ENCODE assay signal across 25 cellular contexts in genomic region chr1:38644092-38644491, GRCh38.
A peak's percentile ranks its signal among the peaks of the same experiment; 100 is the strongest.
DNase-seq lines count a peak whose midpoint lies in the region; FAIRE-seq and TF ChIP-seq lines count a peak whose summit lies in the region.
"Had no signal": no experiment of that assay in that cellular context is flagged by ENCODE, and none has a peak within 500 bp of the region (broad histone marks: within the 10 kb centered on the region; RNA-seq: fewer than 3 reads in every experiment).

No MANE protein-coding gene starts in this region.

- H3K27me3 ChIP-seq in BLaER1 treated with 17β-estradiol and CSF1 and Interleukin-3, amounts not matched to agents 10 nM and 100 nM: no peaks in the 10 kb centered on the region
- H3K27me3 ChIP-seq in bronchial epithelial cell (ENCODE audit: control insufficient read depth, insufficient read depth, low read length) (peaks cover 1% of the 10 kb centered on the region), osteoblast (ENCODE audit: insufficient read depth, low read length) (peaks cover 4% of the 10 kb centered on the region)
- H3K27me3 ChIP-seq: BE2C had no signal

- H2AFZ ChIP-seq in osteoblast (ENCODE audit: low read length): no peak overlapping the region

- H3K27ac ChIP-seq in BLaER1 treated with 17β-estradiol and CSF1 and Interleukin-3, amounts not matched to agents 10 nM and 100 nM: no peak overlapping the region
- no peak overlapping the region for H3K27ac ChIP-seq in osteoblast (ENCODE audit: low read depth, low read length)

- H3K79me2 ChIP-seq in osteoblast (ENCODE audit: insufficient read depth, low read length): no peaks in the 10 kb centered on the region

- peak overlapping the region in 8 of 11 experiments; percentile 20 to 51 (median 36); a peak in 9 of 22 replicates for H3K4me2 ChIP-seq in BLaER1 treated with 17β-estradiol and CSF1 and Interleukin-3, amounts not matched to agents 10 nM and 100 nM
- H3K4me2 ChIP-seq in osteoblast (ENCODE audit: insufficient read depth, low read length): no peak overlapping the region

- no peaks in the 10 kb centered on the region for H4K20me1 ChIP-seq in BLaER1 treated with 17β-estradiol and CSF1 and Interleukin-3, amounts not matched to agents 10 nM and 100 nM
- no peaks in the 10 kb centered on the region for H4K20me1 ChIP-seq in osteoblast (ENCODE audit: insufficient read depth, low read length)

- H3K9me3 ChIP-seq in BLaER1 treated with 17β-estradiol and CSF1 and Interleukin-3, amounts not matched to agents 10 nM and 100 nM (replicated peaks in 1 of 11): peaks cover 13 to 32% (median 24%) of the 10 kb centered on the region in 11 experiments
- no peaks in the 10 kb centered on the region for H3K9me3 ChIP-seq in osteoblast (ENCODE audit: low read depth, low read length)
- H3K9me3 ChIP-seq: BE2C, Caco-2 had no signal

- H3K4me1 ChIP-seq in BLaER1 treated with 17β-estradiol and CSF1 and Interleukin-3, amounts not matched to agents 10 nM and 100 nM: peaks cover 0 to 14% (median 6%) of the 10 kb centered on the region in 10 experiments; a peak in 11 of 20 replicates
- H3K4me1 ChIP-seq in osteoblast (ENCODE audit: insufficient read depth, low read length): no peaks in the 10 kb centered on the region
- H3K4me1 ChIP-seq: BE2C, Caco-2 had no signal

- H3K9ac ChIP-seq in BLaER1 treated with 17β-estradiol and CSF1 and Interleukin-3, amounts not matched to agents 10 nM and 100 nM: no peak overlapping the region

- H3K36me3 ChIP-seq in BLaER1 treated with 17β-estradiol and CSF1 and Interleukin-3, amounts not matched to agents 10 nM and 100 nM: no peaks in the 10 kb centered on the region
- H3K36me3 ChIP-seq in bronchial epithelial cell (ENCODE audit: control insufficient read depth, insufficient read depth, low read length) (no peaks in the 10 kb centered on the region), osteoblast (ENCODE audit: insufficient read depth, low read length) (no peaks in the 10 kb centered on the region)
- H3K36me3 ChIP-seq: BE2C had no signal

- no peak for TF ChIP-seq CTCF in bronchial epithelial cell (IDR thresholded peaks at IDR 0.05; ENCODE audit: insufficient read depth, low read length, severe bottlenecking)
- TF ChIP-seq CTCF in osteoblast (IDR thresholded peaks at IDR 0.05; ENCODE audit: extremely low read depth, low read depth, low read length): no peak

- DNase-seq in bronchial epithelial cell (ENCODE audit: low read depth) (no peak), osteoblast (ENCODE audit: insufficient read length, low spot score, missing footprints) (peak; percentile 72), NCI-H1048 (lab: John Stamatoyannopoulos, UW) (no peak), NCI-H524 (lab: John Stamatoyannopoulos, UW) (no peak), NCI-H748 (lab: John Stamatoyannopoulos, UW; ENCODE audit: unreplicated experiment) (no peak)
- DNase-seq: 8988T; ACHN; BE2C; C1 segment of cervical spinal cord; Caco-2; Calu3; CD4-positive, alpha-beta T cell; CD8-positive, alpha-beta T cell; DMS153; DMS53; DMS79; DND-41; EL; GDM1 had no signal

- peak; percentile 55 for FAIRE-seq in bronchial epithelial cell (lab: Jason Lieb, UNC)
- FAIRE-seq: A204.1, D721Med, GM12878, GM12892, GM18507 had no signal

- H3K4me3 ChIP-seq in BLaER1 treated with 17β-estradiol and CSF1 and Interleukin-3, amounts not matched to agents 10 nM and 100 nM: no peak overlapping the region
- no peak overlapping the region for H3K4me3 ChIP-seq in bronchial epithelial cell (ENCODE audit: low read depth, low read length)
- no peak overlapping the region for H3K4me3 ChIP-seq in osteoblast (ENCODE audit: insufficient read depth, low read length)
- H3K4me3 ChIP-seq: GM12878 had no signal
